Comparison of ENCODE assay signal across 29 cellular contexts in the genomic region with DNA sequence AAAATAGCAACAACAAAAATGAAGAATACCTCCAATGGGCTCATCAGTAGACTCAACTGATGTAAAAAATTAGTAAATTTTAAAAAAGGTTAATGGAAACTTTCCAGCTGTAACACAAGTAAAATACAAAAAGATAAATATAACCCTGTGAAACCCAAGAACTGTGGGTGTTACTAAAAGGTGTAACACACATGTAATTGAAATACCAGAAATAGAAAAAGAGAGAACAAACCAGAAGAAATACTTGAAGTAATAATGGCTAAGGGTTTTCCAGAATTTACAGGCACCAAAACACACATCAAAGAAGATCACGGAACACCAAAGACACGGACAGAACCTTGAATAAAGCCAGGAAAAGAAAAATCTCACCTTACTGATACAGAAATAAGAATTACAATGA.
"Had no signal": no experiment of that assay in that cellular context is flagged by ENCODE, and none has a peak within 500 bp of the region (broad histone marks: within the 10 kb centered on the region; RNA-seq: fewer than 3 reads in every experiment).

No MANE protein-coding gene starts in this region.

- H3K4me3 Mint-ChIP-seq: dendritic cell treated with granulocyte-macrophage colony-stimulating factor and Interleukin-4, amounts not matched to agents 40 ng/mL and 50 ng/mL, for 4 days; effector memory CD8-positive, alpha-beta T cell; endodermal cell had no signal

- DNase-seq: colonic mucosa; cortex of kidney; dermis blood vessel endothelial cell; dorsolateral prefrontal cortex; effector CD4-positive, alpha-beta T cell; effector CD8-positive, alpha-beta T cell; effector memory CD4-positive, alpha-beta T cell; effector memory CD8-positive, alpha-beta T cell; endodermal cell; erythroblast; esophagus squamous epithelium; foreskin fibroblast; foreskin keratinocyte; foreskin melanocyte; gastrocnemius medialis; glutamatergic neuron; head of caudate nucleus; heart left ventricle; heart right ventricle had no signal

- H3K4me1 Mint-ChIP-seq: endodermal cell had no signal

- H3K4me1 ChIP-seq: colonic mucosa, esophagus muscularis mucosa, esophagus squamous epithelium, foreskin keratinocyte, gastrocnemius medialis, gastroesophageal sphincter, heart left ventricle, heart right ventricle had no signal

- H3K9me3 ChIP-seq: colonic mucosa, esophagus muscularis mucosa, esophagus squamous epithelium, gastrocnemius medialis, gastroesophageal sphincter had no signal

- H3K27ac ChIP-seq: colonic mucosa, coronary artery, dorsolateral prefrontal cortex, epithelial cell of prostate, esophagus muscularis mucosa, esophagus squamous epithelium, foreskin keratinocyte, gastrocnemius medialis, gastroesophageal sphincter, heart left ventricle, heart right ventricle had no signal

- H3K9me3 Mint-ChIP-seq: dendritic cell treated with granulocyte-macrophage colony-stimulating factor and Interleukin-4, amounts not matched to agents 40 ng/mL and 50 ng/mL, for 4 days; endodermal cell had no signal

- FAIRE-seq: colon, endometrium, endothelial cell of umbilical vein, frontal cortex had no signal

- H3K4me3 ChIP-seq: colonic mucosa, coronary artery, dorsolateral prefrontal cortex, esophagus muscularis mucosa, esophagus squamous epithelium, gastrocnemius medialis, gastroesophageal sphincter, heart left ventricle, heart right ventricle had no signal

- H3K36me3 ChIP-seq: colonic mucosa, esophagus muscularis mucosa, esophagus squamous epithelium, gastrocnemius medialis, gastroesophageal sphincter, heart left ventricle, heart right ventricle had no signal

- ATAC-seq: effector memory CD8-positive, alpha-beta T cell; esophagus mucosa; foreskin keratinocyte; gastrocnemius medialis; gastroesophageal sphincter; heart left ventricle; heart right ventricle had no signal

- H3K27me3 ChIP-seq: colonic mucosa, esophagus muscularis mucosa, esophagus squamous epithelium, foreskin keratinocyte, gastrocnemius medialis, gastroesophageal sphincter had no signal

- H3K27ac Mint-ChIP-seq: dendritic cell treated with granulocyte-macrophage colony-stimulating factor and Interleukin-4, amounts not matched to agents 40 ng/mL and 50 ng/mL, for 4 days; effector memory CD8-positive, alpha-beta T cell; endodermal cell had no signal

- H3K27me3 Mint-ChIP-seq: dendritic cell treated with granulocyte-macrophage colony-stimulating factor and Interleukin-4, amounts not matched to agents 40 ng/mL and 50 ng/mL, for 4 days; effector memory CD8-positive, alpha-beta T cell had no signal
